In the genomic region with DNA sequence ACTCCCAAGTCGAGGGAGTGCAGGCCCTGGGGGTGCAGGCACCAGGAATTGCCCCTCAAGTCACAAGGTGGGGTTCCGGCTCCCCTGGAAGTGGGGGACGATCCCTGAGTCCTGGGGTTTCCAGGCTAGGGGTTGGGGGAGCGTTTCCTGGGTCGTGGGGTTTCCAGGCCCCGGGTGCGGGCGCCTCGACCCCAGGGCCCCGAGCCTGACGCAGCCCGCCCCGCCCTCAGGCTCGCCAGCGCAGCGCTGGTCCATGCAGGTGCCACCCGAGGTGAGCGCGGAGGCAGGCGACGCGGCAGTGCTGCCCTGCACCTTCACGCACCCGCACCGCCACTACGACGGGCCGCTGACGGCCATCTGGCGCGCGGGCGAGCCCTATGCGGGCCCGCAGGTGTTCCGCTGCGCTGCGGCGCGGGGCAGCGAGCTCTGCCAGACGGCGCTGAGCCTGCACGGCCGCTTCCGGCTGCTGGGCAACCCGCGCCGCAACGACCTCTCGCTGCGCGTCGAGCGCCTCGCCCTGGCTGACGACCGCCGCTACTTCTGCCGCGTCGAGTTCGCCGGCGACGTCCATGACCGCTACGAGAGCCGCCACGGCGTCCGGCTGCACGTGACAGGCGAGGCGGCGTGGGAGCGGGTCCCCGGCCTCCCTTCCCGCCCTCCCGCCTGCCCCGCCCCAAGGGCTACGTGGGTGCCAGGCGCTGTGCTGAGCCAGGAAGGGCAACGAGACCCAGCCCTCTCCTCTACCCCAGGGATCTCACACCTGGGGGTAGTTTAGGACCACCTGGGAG, we compare ENCODE assay signal across 8 cellular contexts. TPM values are rescaled to one million over a fixed set of nuclear protein-coding genes. Genes with fewer than 3 reads are reported as not detected.
DNase-seq lines count a peak whose midpoint lies in the region; ATAC-seq, FAIRE-seq and TF ChIP-seq lines count a peak whose summit lies in the region.

No MANE protein-coding gene starts in this region.

- peaks cover 5 to 8% of the 10 kb centered on the region in 2 donors for H3K4me1 ChIP-seq in kidney (ENCODE audit: control insufficient read depth in 1 of 2, insufficient read depth in 1 of 2, low read depth in 1 of 2, low read length in 2 of 2)

- no peaks in the 10 kb centered on the region for H3K36me3 ChIP-seq in kidney (ENCODE audit: control insufficient read depth in 1 of 2, insufficient read depth in 2 of 2, low read length in 2 of 2)

- FAIRE-seq in kidney (lab: Jason Lieb, UNC): no peak

- ATAC-seq in GM19351 (IDR thresholded peaks at IDR 0.05; ENCODE audit: unreplicated experiment) (peak; percentile 51), GM18511 (IDR thresholded peaks at IDR 0.05; ENCODE audit: unreplicated experiment) (no peak)

- peaks cover 0 to 4% (median 0%) of the 10 kb centered on the region in 5 experiments for H3K9me3 Mint-ChIP-seq in brain

- no peak overlapping the region for H3K9ac ChIP-seq in kidney (ENCODE audit: low read length in 2 of 2)

- no peak overlapping the region for H3K27ac ChIP-seq in kidney (ENCODE audit: low read depth in 2 of 2, low read length in 2 of 2)

- no peaks in the 10 kb centered on the region for H3K36me3 Mint-ChIP-seq in brain

- peak; percentile 21 to 58 for TF ChIP-seq CTCF in brain (conservative IDR thresholded peaks at IDR 0.05)
- peak; percentile 42 for TF ChIP-seq CTCF in kidney (IDR thresholded peaks at IDR 0.05; ENCODE audit: borderline replicate concordance, extremely low read depth, insufficient read depth)

- no peak overlapping the region for H3K27ac Mint-ChIP-seq in brain

- intact Hi-C loops in kidney (cut with DNase I): no loop called here

- peak overlapping the region in 1 of 2 donors; percentile 33 for H3K4me3 ChIP-seq in kidney (ENCODE audit: low read length in 2 of 2)

- peak overlapping the region in 2 of 5 experiments; percentile 72 for H3K4me3 Mint-ChIP-seq in brain

- H3K9me3 ChIP-seq in kidney (ENCODE audit: control insufficient read depth in 1 of 2, low read length in 2 of 2): no peaks in the 10 kb centered on the region

- peaks cover 53% of the 10 kb centered on the region for H3K27me3 Mint-ChIP-seq in brain

- peak; percentile 86 for DNase-seq in NCI-H748 (lab: John Stamatoyannopoulos, UW; ENCODE audit: unreplicated experiment)
- DNase-seq in kidney: peak; percentile 81
- peak; percentile 69 for DNase-seq in stimulated activated CD8-positive, alpha-beta memory T cell treated with anti-CD3 and anti-CD28 coated beads, Interleukin-4, amount 100 ng/mL, for 48 hours
- DNase-seq in pons (ENCODE audit: low spot score): no peak
- DNase-seq in C1 segment of cervical spinal cord (lab: John Stamatoyannopoulos, UW): no peak

- peaks cover 41% of the 10 kb centered on the region for H3K4me1 Mint-ChIP-seq in brain

RNA-seq across cellular contexts. Expression of a gene that starts 12.0 kb away (rescaled TPM):
- polyA plus RNA-seq in brain (ENCODE audit: insufficient read depth, low read depth, low replicate concordance) (6.3 TPM), kidney (ENCODE audit: insufficient read depth, low read depth, low replicate concordance) (not detected)
- 1.2 TPM for total RNA-seq in kidney

Comparison
In these comparisons a context has a peak if more than half of its experiments do, and no peak if none do; other contexts are left out.
1. DNase-seq: peak in NCI-H748 (single experiment), kidney (single experiment) and stimulated activated CD8-positive, alpha-beta memory T cell treated with anti-CD3 and anti-CD28 coated beads, Interleukin-4, amount 100 ng/mL, for 48 hours (single experiment); none in pons (single experiment) and C1 segment of cervical spinal cord (0 of 14).